In genomic region chr5:82092-82491, GRCh38 we compare ENCODE assay signal across 17 cellular contexts. TPM values are rescaled to one million over a fixed set of nuclear protein-coding genes. Genes with fewer than 3 reads are reported as not detected.
A peak's percentile ranks its signal among the peaks of the same experiment; 100 is the strongest.
DNase-seq lines count a peak whose midpoint lies in the region; ATAC-seq and TF ChIP-seq lines count a peak whose summit lies in the region.
"Had no signal": no experiment of that assay in that cellular context is flagged by ENCODE, and none has a peak within 500 bp of the region (broad histone marks: within the 10 kb centered on the region; RNA-seq: fewer than 3 reads in every experiment).

No MANE protein-coding gene starts in this region.

- H3K4me3 Mint-ChIP-seq in nephron progenitor cell, result no peak overlapping the region
- H3K4me3 Mint-ChIP-seq: activated CD4-positive, alpha-beta memory T cell treated with anti-CD3 and anti-CD28 coated beads, Interleukin-2, amount 10 ng/mL, durations not matched to agents 7 days and 5 days; CD4-positive, alpha-beta T cell had no signal

- WGBS in ectodermal cell, 2 experiments, result 19 to 20% methylated on average over 10 of the region's 10 CpGs

- TF ChIP-seq RAD21 in Ishikawa (IDR thresholded peaks at IDR 0.05; ENCODE audit: low read depth), result 0 out of 2 replicates have a peak, but pooled peaks have one; percentile 28

- peaks cover 30% of the 10 kb centered on the region for H3K4me1 Mint-ChIP-seq in nephron progenitor cell

- peak overlapping the region; percentile 87 for H3K27ac ChIP-seq in ectodermal cell (ENCODE audit: insufficient read depth, low read depth, low read length, poor library complexity, severe bottlenecking)

- no peak for TF ChIP-seq CTCF in nephron progenitor cell (IDR thresholded peaks at IDR 0.05)

- H3K36me3 ChIP-seq in ectodermal cell (ENCODE audit: control insufficient read depth, insufficient read depth, low read length), result no peaks in the 10 kb centered on the region

- H3K9me3 Mint-ChIP-seq in nephron progenitor cell, result no peaks in the 10 kb centered on the region
- H3K9me3 Mint-ChIP-seq: CD4-positive, alpha-beta T cell had no signal

- H3K27ac Mint-ChIP-seq in nephron progenitor cell, result no peak overlapping the region
- H3K27ac Mint-ChIP-seq: activated CD4-positive, alpha-beta memory T cell treated with anti-CD3 and anti-CD28 coated beads, Interleukin-2, amount 10 ng/mL, durations not matched to agents 7 days and 5 days; CD4-positive, alpha-beta T cell had no signal

- no peaks in the 10 kb centered on the region for H3K9me3 ChIP-seq in ectodermal cell (ENCODE audit: control insufficient read depth, low read length)

- H3K36me3 Mint-ChIP-seq in nephron progenitor cell (ENCODE audit: low read depth), result no peaks in the 10 kb centered on the region
- H3K36me3 Mint-ChIP-seq: activated naive CD4-positive, alpha-beta T cell treated with anti-CD3 and anti-CD28 coated beads, Interleukin-2, amount 50 U/mL, for 72 hours had no signal

- peak; percentile 88 for TF ChIP-seq EP300 in Ishikawa (IDR thresholded peaks at IDR 0.05; ENCODE audit: borderline replicate concordance)

- H3K4me3 ChIP-seq in ectodermal cell (ENCODE audit: insufficient read depth, low read depth, low read length), result no peak overlapping the region

- peak; percentile 81 for DNase-seq in EL
- peak; percentile 58 for DNase-seq in nephron progenitor cell
- no peak for DNase-seq in inferior parietal cortex (ENCODE audit: extremely low spot score)
- DNase-seq in left lobe of liver (ENCODE audit: low spot score), result no peak
- DNase-seq in COLO829 (ENCODE audit: low spot score), result no peak
- DNase-seq: activated CD4-positive, alpha-beta memory T cell treated with anti-CD3 and anti-CD28 coated beads, Interleukin-2, amount 10 ng/mL, durations not matched to agents 7 days and 5 days; CD4-positive, alpha-beta T cell; HCEC 1CT; NCI-H1048; NCI-H526 treated with DMSO at 0.1 percent for 48 hours; small intestine had no signal

- H3K4me1 ChIP-seq in ectodermal cell (ENCODE audit: control insufficient read depth, insufficient read depth, low read length), result peaks cover 47% of the 10 kb centered on the region

- ATAC-seq in GM18498 (IDR thresholded peaks at IDR 0.05; ENCODE audit: unreplicated experiment) (no peak), left lobe of liver (no peak)
- ATAC-seq: activated naive CD4-positive, alpha-beta T cell treated with anti-CD3 and anti-CD28 coated beads, Interleukin-2, amount 50 U/mL, for 72 hours had no signal

- no peaks in the 10 kb centered on the region for H3K27me3 ChIP-seq in ectodermal cell (ENCODE audit: control insufficient read depth, insufficient read depth, low read length, poor library complexity, severe bottlenecking)

- peaks cover 62% of the 10 kb centered on the region for H3K27me3 Mint-ChIP-seq in nephron progenitor cell (ENCODE audit: low read depth, poor library complexity)

TF ChIP-seq in Ishikawa, 13 proteins besides CTCF, POLR2A, EP300 and RAD21:
- no peak for TF ChIP-seq EGR1 (IDR thresholded peaks at IDR 0.05)
- no peak for TF ChIP-seq TAF1 (IDR thresholded peaks at IDR 0.05; ENCODE audit: low read depth)
- TF ChIP-seq MAX (IDR thresholded peaks at IDR 0.05), result peak; percentile 68
- TF ChIP-seq FOXM1 (IDR thresholded peaks at IDR 0.05; ENCODE audit: borderline replicate concordance, low read depth), result peak; percentile 65
- peak; percentile 89 for TF ChIP-seq TCF12 (IDR thresholded peaks at IDR 0.05; ENCODE audit: low read depth)
- TF ChIP-seq YY1 (IDR thresholded peaks at IDR 0.05; ENCODE audit: low read depth), result peak; percentile 58; the same call in 1 of the 2 replicates
- TF ChIP-seq TEAD4 (IDR thresholded peaks at IDR 0.05), result peak; percentile 100
- TF ChIP-seq NFIC (IDR thresholded peaks at IDR 0.05), result peak; percentile 63
- TF ChIP-seq CREB1 (IDR thresholded peaks at IDR 0.05; ENCODE audit: low read depth), result no peak

RNA-seq across cellular contexts. Expression of gene PLEKHG4B, which starts 9.9 kb away (rescaled TPM):
- polyA plus RNA-seq in ectodermal cell (2013, experiment 1 of 4), result 74.7 TPM
- 85.1 TPM for polyA plus RNA-seq in ectodermal cell (2013, experiment 2 of 4)
- polyA plus RNA-seq in ectodermal cell (2013, experiment 3 of 4), result 51.2 TPM
- 55.6 TPM for polyA plus RNA-seq in ectodermal cell (2013, experiment 4 of 4)
- 0.25 TPM for total RNA-seq in left lobe of liver
- total RNA-seq: activated CD4-positive, alpha-beta memory T cell treated with anti-CD3 and anti-CD28 coated beads, Interleukin-2, amount 10 ng/mL, durations not matched to agents 7 days and 5 days; dermis microvascular lymphatic vessel endothelial cell; T-helper 1 cell treated with Interleukin-12 subunit alpha and Interleukin-12 subunit beta and Interleukin-4 antibody, amounts not matched to agents 30 ng/mL and 1 ng/mL, for 36 hours had no signal

Comparison
In these comparisons a context has a peak if more than half of its experiments do, and no peak if none do; other contexts are left out.
1. DNase-seq: peak in EL (single experiment) and nephron progenitor cell (single experiment); none in inferior parietal cortex (single experiment), left lobe of liver (single experiment) and COLO829 (single experiment).